12 cellular contexts compared by ENCODE assay signal in the genomic region with DNA sequence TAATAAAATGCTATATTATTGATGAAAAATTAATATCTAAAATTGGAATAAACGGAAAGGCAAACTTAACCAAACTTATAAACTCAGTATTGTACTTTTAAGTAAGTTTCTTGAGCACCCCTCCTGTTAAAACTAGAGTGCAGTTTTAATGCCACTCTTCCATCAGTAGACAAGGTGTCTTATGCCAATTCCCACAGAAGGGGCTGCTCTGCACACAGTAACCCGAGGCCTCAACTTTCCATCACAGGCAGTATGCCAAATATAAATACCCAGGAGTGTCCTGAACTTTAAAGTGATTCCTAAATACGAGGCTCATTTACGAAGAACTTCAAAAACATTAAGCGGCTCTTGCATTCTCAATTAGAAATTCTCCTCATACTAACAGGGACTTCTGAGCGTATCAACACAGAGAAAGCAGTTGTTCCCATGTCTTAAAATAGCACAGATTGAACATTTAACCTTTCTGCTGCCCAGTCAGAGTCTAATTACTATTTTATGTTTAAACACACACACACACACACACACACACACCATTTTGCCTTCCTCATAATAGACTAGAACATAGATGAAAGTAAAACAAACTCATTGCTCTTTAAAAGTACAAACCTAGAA.
A peak's percentile ranks its signal among the peaks of the same experiment; 100 is the strongest.
DNase-seq lines count a peak whose midpoint lies in the region; ATAC-seq and TF ChIP-seq lines count a peak whose summit lies in the region.
"Had no signal": no experiment of that assay in that cellular context is flagged by ENCODE, and none has a peak within 500 bp of the region (broad histone marks: within the 10 kb centered on the region; RNA-seq: fewer than 3 reads in every experiment).

No MANE protein-coding gene starts in this region.

- no peak for TF ChIP-seq POLR2A in IMR-90 (IDR thresholded peaks at IDR 0.05; ENCODE audit: low read depth, low read length)
- no peak for TF ChIP-seq POLR2A in heart left ventricle (IDR thresholded peaks at IDR 0.05)
- no peak for TF ChIP-seq POLR2A in thyroid gland (IDR thresholded peaks at IDR 0.05)

- H3K23ac ChIP-seq in IMR-90 (ENCODE audit: low read depth, low read length): no peak overlapping the region

- dilution Hi-C loops in IMR-90 (cut with HindIII; ENCODE audit: low sequenced_read_pairs, unreplicated experiment): no loop called here

- TF ChIP-seq RAD21 in IMR-90 (IDR thresholded peaks at IDR 0.05; ENCODE audit: low read length): no peak

- H3K56ac ChIP-seq in IMR-90 (ENCODE audit: extremely low read depth, insufficient read depth, low read length): no peak overlapping the region

- DNase-seq in IMR-90: no peak
- DNase-seq in NCI-H748 (lab: John Stamatoyannopoulos, UW; ENCODE audit: unreplicated experiment): peak; percentile 83
- DNase-seq in heart left ventricle: no peak
- DNase-seq in psoas muscle: no peak
- no peak for DNase-seq in thyroid gland
- DNase-seq: activated CD4-positive, alpha-beta memory T cell treated with anti-CD3 and anti-CD28 coated beads, Interleukin-2, amount 10 ng/mL, durations not matched to agents 7 days and 5 days; pancreas; testis had no signal

- BruUV-seq in IMR-90 (replicated peaks; lab: Mats Ljungman, UMichigan): no TSS peak

- no peak overlapping the region for H2AK9ac ChIP-seq in IMR-90 (replicated peaks; ENCODE audit: low read depth, low read length, poor library complexity)

- no peak overlapping the region for H3K4me3 ChIP-seq in IMR-90 (ENCODE audit: insufficient read depth, low read depth, low read length)
- peak overlapping the region in 5 of 12 donors; percentile 4 to 20 (median 10) for H3K4me3 ChIP-seq in heart left ventricle
- H3K4me3 ChIP-seq in psoas muscle: peak overlapping the region; percentile 45
- H3K4me3 ChIP-seq in thyroid gland (replicated peaks in 1 of 3): no peak overlapping the region
- H3K4me3 ChIP-seq: pancreas, testis had no signal

- intact Hi-C loops in IMR-90 (cut with micrococcal nuclease) (no loop called here), heart left ventricle (cut with DNase I) (no loop called here), psoas muscle (cut with DNase I) (no loop called here), thyroid gland (cut with DNase I) (no loop called here)

- H2BK15ac ChIP-seq in IMR-90 (ENCODE audit: low read depth, low read length): no peak overlapping the region

- H3K27ac ChIP-seq in IMR-90 (ENCODE audit: insufficient read depth, low read length) (no peak overlapping the region), heart left ventricle (peak overlapping the region; percentile 22 to 82 (median 64)), psoas muscle (peak overlapping the region; percentile 83), thyroid gland (no peak overlapping the region)
- H3K27ac ChIP-seq: pancreas, testis had no signal

- H3K79me1 ChIP-seq in IMR-90 (ENCODE audit: low read depth in 1 of 2, low read length in 2 of 2): no peaks in the 10 kb centered on the region

- 4% methylated on average over 3 of the region's 6 CpGs; no CpG with 5 or more reads in 1 of the 2 experiments for WGBS in IMR-90 (ENCODE audit: extremely low coverage in 2 of 2, insufficient read length in 1 of 2), 2 experiments
- WGBS in heart left ventricle, 4 donors: 30 to 48% (median 35%) methylated on average over 6 of the region's 6 CpGs
- WGBS in psoas muscle, 3 donors: 10 to 16% (median 11%) methylated on average over 6 of the region's 6 CpGs
- 20% methylated on average over 6 of the region's 6 CpGs for WGBS in thyroid gland, 2 donors

- no peak overlapping the region for H2AFZ ChIP-seq in IMR-90 (replicated peaks; ENCODE audit: low read length, poor library complexity)

- no peak overlapping the region for H4K5ac ChIP-seq in IMR-90 (ENCODE audit: low read depth, low read length)

- in situ Hi-C loops in IMR-90 (cut with MboI; ENCODE audit: low sequenced_read_pairs): no loop called here

- 0 out of 2 replicates have a peak overlapping the region, but pooled peaks have one; percentile 29 for H3K14ac ChIP-seq in IMR-90 (replicated peaks; ENCODE audit: low read depth, low read length)

- POLR2A ChIA-PET in IMR-90 (lab: Charles Lee; ENCODE audit: unreplicated experiment): no interaction called here

- H2BK120ac ChIP-seq in IMR-90 (ENCODE audit: low read depth, low read length): no peak overlapping the region

- H2BK20ac ChIP-seq in IMR-90 (ENCODE audit: low read depth, low read length): no peak overlapping the region

- peak overlapping the region; percentile 72 for H3K4me2 ChIP-seq in IMR-90 (ENCODE audit: low read depth, low read length)

- no peak for ATAC-seq in IMR-90 (ENCODE audit: low read depth)
- ATAC-seq in heart left ventricle: peak; percentile 81 to 87 (median 85)
- ATAC-seq in psoas muscle: peak; percentile 66 to 89 (median 82)
- no peak for ATAC-seq in GM19328 (IDR thresholded peaks at IDR 0.05; ENCODE audit: unreplicated experiment)
- ATAC-seq in GM18907 (IDR thresholded peaks at IDR 0.05; ENCODE audit: unreplicated experiment): no peak
- no peak for ATAC-seq in HG03135 (IDR thresholded peaks at IDR 0.05; ENCODE audit: unreplicated experiment)
- ATAC-seq: pancreas, SK-N-SH treated with all-trans-retinoic acid at 6 μM for 48 hours had no signal

- H4K8ac ChIP-seq in IMR-90 (ENCODE audit: low read depth in 2 of 2, low read length in 2 of 2): no peak overlapping the region

- no peak overlapping the region for H2AK5ac ChIP-seq in IMR-90 (ENCODE audit: low read depth, low read length)

- CTCF ChIA-PET in IMR-90 (lab: Yijun Ruan, JAX): no interaction called here

- no peak overlapping the region for H3K18ac ChIP-seq in IMR-90 (ENCODE audit: low read depth, low read length)

- TF ChIP-seq CTCF in IMR-90 (conservative IDR thresholded peaks at IDR 0.05; ENCODE audit: low read depth, low read length) (no peak), heart left ventricle (IDR thresholded peaks at IDR 0.05) (no peak), psoas muscle (IDR thresholded peaks at IDR 0.05) (no peak), thyroid gland (IDR thresholded peaks at IDR 0.05) (no peak)

- peak overlapping the region; percentile 29; the same call in 1 of the 2 replicates for H3K4ac ChIP-seq in IMR-90 (ENCODE audit: low read depth, low read length)

- no peaks in the 10 kb centered on the region for H3K9me1 ChIP-seq in IMR-90 (ENCODE audit: insufficient read depth, low read length)

- no peak overlapping the region for H4K91ac ChIP-seq in IMR-90 (ENCODE audit: insufficient read depth, low read depth, low read length)

- H4K20me1 ChIP-seq in IMR-90 (ENCODE audit: insufficient read depth, low read length): no peaks in the 10 kb centered on the region

- H3K36me3 ChIP-seq in IMR-90 (ENCODE audit: control insufficient read depth, insufficient read depth, low read length) (no peaks in the 10 kb centered on the region), heart left ventricle (no peaks in the 10 kb centered on the region), psoas muscle (ENCODE audit: insufficient read depth in 1 of 2, low read depth in 1 of 2) (no peaks in the 10 kb centered on the region), thyroid gland (no peaks in the 10 kb centered on the region)
- H3K36me3 ChIP-seq: pancreas had no signal

- H3K9me3 ChIP-seq in IMR-90 (ENCODE audit: control insufficient read depth, insufficient read depth, low read length): no peaks in the 10 kb centered on the region
- H3K9me3 ChIP-seq in heart left ventricle: no peaks in the 10 kb centered on the region
- H3K9me3 ChIP-seq in psoas muscle: no peaks in the 10 kb centered on the region
- no peaks in the 10 kb centered on the region for H3K9me3 ChIP-seq in thyroid gland
- H3K9me3 ChIP-seq: pancreas, testis had no signal

- H3K4me1 ChIP-seq in IMR-90 (ENCODE audit: control insufficient read depth, insufficient read depth, low read length) (peaks cover 2% of the 10 kb centered on the region; the same call in 1 of the 2 replicates), heart left ventricle (peaks cover 0 to 14% (median 0%) of the 10 kb centered on the region in 12 donors), psoas muscle (peaks cover 27% of the 10 kb centered on the region), thyroid gland (no peaks in the 10 kb centered on the region)
- H3K4me1 ChIP-seq: pancreas, testis had no signal

- no peak overlapping the region for H3K9ac ChIP-seq in IMR-90 (ENCODE audit: low read depth, low read length)

- H3K27me3 ChIP-seq in IMR-90 (ENCODE audit: control insufficient read depth, insufficient read depth, low read length) (no peaks in the 10 kb centered on the region), heart left ventricle (no peaks in the 10 kb centered on the region), psoas muscle (ENCODE audit: insufficient read depth in 3 of 3, low read length in 2 of 3) (no peaks in the 10 kb centered on the region), thyroid gland (no peaks in the 10 kb centered on the region)
- H3K27me3 ChIP-seq: testis had no signal

- H2BK5ac ChIP-seq in IMR-90 (ENCODE audit: low read depth, low read length, poor library complexity, severe bottlenecking): no peak overlapping the region

TF ChIP-seq in IMR-90, 13 proteins besides CTCF, POLR2A, EP300 and RAD21:
- TF ChIP-seq MAFK (IDR thresholded peaks at IDR 0.05; ENCODE audit: low read depth, low read length): no peak
TF ChIP-seq in IMR-90: peak in this region for 0.

Comparison
In these comparisons a context has a peak if more than half of its experiments do, and no peak if none do; other contexts are left out.
1. ATAC-seq: peak in heart left ventricle (4 of 4) and psoas muscle (4 of 4); none in IMR-90 (single experiment), GM19328 (single experiment), GM18907 (single experiment) and HG03135 (single experiment).
2. H3K27ac ChIP-seq: peak in heart left ventricle (12 of 12) and psoas muscle (single experiment); none in IMR-90 (single experiment) and thyroid gland (0 of 3).